8 cellular contexts compared by ENCODE assay signal in the genomic region with DNA sequence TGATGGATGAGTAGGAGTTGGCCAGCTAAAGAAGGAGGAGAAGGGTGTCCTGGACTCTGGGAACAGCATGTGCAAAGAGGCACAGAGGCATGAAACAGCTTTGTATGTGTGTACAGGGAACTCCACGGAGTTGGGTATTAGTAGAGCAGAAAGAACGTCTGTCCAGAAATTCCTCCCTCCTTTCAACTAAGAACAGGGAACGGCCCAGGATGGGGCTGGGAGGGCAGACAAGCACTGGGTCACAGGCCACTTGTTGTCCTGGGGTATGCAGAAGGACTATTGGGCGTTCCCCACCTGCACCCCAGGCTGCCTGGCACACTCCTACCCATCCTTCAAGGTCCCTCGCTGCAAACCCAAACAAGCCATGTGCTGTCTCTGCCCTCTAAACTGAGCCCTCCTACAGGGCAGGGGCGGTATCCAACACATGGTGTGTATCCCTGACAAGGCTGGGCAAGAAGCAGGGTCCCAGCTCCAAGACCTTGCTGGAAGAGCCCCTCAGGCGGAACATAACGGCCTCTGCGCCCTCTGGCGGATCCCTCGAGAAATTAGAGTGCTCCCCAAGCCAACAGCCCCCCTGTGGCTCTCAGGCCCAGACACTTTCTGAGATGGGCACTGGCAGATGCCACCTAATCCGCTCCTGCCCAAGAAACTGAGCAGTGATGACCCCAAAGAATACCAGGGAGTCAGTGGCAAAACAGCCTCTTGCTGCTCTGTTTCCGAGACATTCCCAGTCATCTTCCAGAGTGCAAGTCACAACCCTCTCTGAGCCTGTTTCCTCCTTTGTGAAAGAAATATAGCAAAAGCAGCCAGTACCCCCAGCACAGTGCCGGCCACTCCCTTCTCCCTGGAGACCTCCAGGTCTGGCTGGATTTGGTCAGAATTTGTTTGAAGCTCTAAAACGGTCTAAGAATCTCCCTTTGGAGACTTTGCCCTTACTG. TPM values are rescaled to one million over a fixed set of nuclear protein-coding genes. Genes with fewer than 3 reads are reported as not detected.
DNase-seq lines count a peak whose midpoint lies in the region; ATAC-seq and TF ChIP-seq lines count a peak whose summit lies in the region.

No MANE protein-coding gene starts in this region.

- TF ChIP-seq CTCF in GM10248 (IDR thresholded peaks at IDR 0.05; ENCODE audit: control extremely low read depth, extremely low read depth, low read depth, missing control alignments) = peak; percentile 81
- peak; percentile 66 for TF ChIP-seq CTCF in NB4 (IDR thresholded peaks at IDR 0.05; ENCODE audit: low read depth, low read length)
- peak; percentile 74 for TF ChIP-seq CTCF in neural crest cell (conservative IDR thresholded peaks at IDR 0.05)

- H3K4me3 Mint-ChIP-seq in activated CD4-positive, alpha-beta memory T cell treated with anti-CD3 and anti-CD28 coated beads for 36 hours = no peak overlapping the region
- peak overlapping the region; percentile 61 for H3K4me3 Mint-ChIP-seq in effector memory CD8-positive, alpha-beta T cell
- H3K4me3 Mint-ChIP-seq in neural crest cell = peak overlapping the region; percentile 59

- peaks cover 55% of the 10 kb centered on the region for H3K27me3 Mint-ChIP-seq in activated CD4-positive, alpha-beta memory T cell treated with anti-CD3 and anti-CD28 coated beads for 36 hours
- H3K27me3 Mint-ChIP-seq in effector memory CD8-positive, alpha-beta T cell = peaks cover 63 to 94% of the 10 kb centered on the region in 2 donors
- H3K27me3 Mint-ChIP-seq in neural crest cell (ENCODE audit: low read depth) = peaks cover 81% of the 10 kb centered on the region

- peaks cover 27% of the 10 kb centered on the region for H3K4me1 Mint-ChIP-seq in activated CD4-positive, alpha-beta memory T cell treated with anti-CD3 and anti-CD28 coated beads for 36 hours (ENCODE audit: low read depth)
- peaks cover 8 to 22% of the 10 kb centered on the region in 2 donors for H3K4me1 Mint-ChIP-seq in effector memory CD8-positive, alpha-beta T cell (ENCODE audit: low read depth in 2 of 2)
- peaks cover 13% of the 10 kb centered on the region for H3K4me1 Mint-ChIP-seq in neural crest cell

- CTCF ChIA-PET in GM10248 (lab: Yijun Ruan, JAX) = interaction anchor here (0.7 to 4.9 kb wide), 30 partner anchors 11 to 459 kb away, joined by 3 to 77 read pairs (median 3); a partner anchor contains a TSS
- CTCF ChIA-PET in activated CD4-positive, alpha-beta memory T cell treated with anti-CD3 and anti-CD28 coated beads for 36 hours (lab: Charles Lee) = interaction anchor here (0.6 to 7.3 kb wide), 21 partner anchors 10 to 168 kb away, joined by 3 to 68 read pairs (median 4); a partner anchor contains a TSS

- peaks cover 4% of the 10 kb centered on the region for H3K9me3 Mint-ChIP-seq in activated CD4-positive, alpha-beta memory T cell treated with anti-CD3 and anti-CD28 coated beads for 36 hours
- H3K9me3 Mint-ChIP-seq in effector memory CD8-positive, alpha-beta T cell = no peaks in the 10 kb centered on the region
- no peaks in the 10 kb centered on the region for H3K9me3 Mint-ChIP-seq in neural crest cell

- DNase-seq in GM10248 (ENCODE audit: extremely low spot score) = peak; percentile 78
- peak; percentile 68 for DNase-seq in NB4 (ENCODE audit: low read depth)
- peak; percentile 66 for DNase-seq in activated CD4-positive, alpha-beta memory T cell treated with anti-CD3 and anti-CD28 coated beads for 36 hours
- DNase-seq in effector memory CD8-positive, alpha-beta T cell = peak; percentile 45 to 54 (median 51)
- peak; percentile 73 for DNase-seq in neural crest cell (ENCODE audit: low read depth, low spot score)
- no peak for DNase-seq in amniotic stem cell (lab: John Stamatoyannopoulos, UW)

- H3K27ac Mint-ChIP-seq in activated CD4-positive, alpha-beta memory T cell treated with anti-CD3 and anti-CD28 coated beads for 36 hours = no peak overlapping the region
- no peak overlapping the region for H3K27ac Mint-ChIP-seq in effector memory CD8-positive, alpha-beta T cell
- no peak overlapping the region for H3K27ac Mint-ChIP-seq in neural crest cell (ENCODE audit: unreplicated experiment)

- POLR2A ChIA-PET in GM10248 (lab: Yijun Ruan, JAX) = no interaction called here
- POLR2A ChIA-PET in activated CD4-positive, alpha-beta memory T cell treated with anti-CD3 and anti-CD28 coated beads for 36 hours (lab: Charles Lee) = no interaction called here

- ATAC-seq in effector memory CD8-positive, alpha-beta T cell (replicated peaks) = peak; percentile 62
- ATAC-seq in GM18861 (IDR thresholded peaks at IDR 0.05; ENCODE audit: unreplicated experiment) = no peak
- no peak for ATAC-seq in GM21390 (IDR thresholded peaks at IDR 0.05; ENCODE audit: unreplicated experiment)

- TF ChIP-seq POLR2A in NB4 (IDR thresholded peaks at IDR 0.05; ENCODE audit: extremely low read depth, insufficient read length) = no peak

- intact Hi-C loops in activated CD4-positive, alpha-beta memory T cell treated with anti-CD3 and anti-CD28 coated beads for 36 hours (cut with micrococcal nuclease) = no loop called here

- H3K36me3 Mint-ChIP-seq in activated CD4-positive, alpha-beta memory T cell treated with anti-CD3 and anti-CD28 coated beads for 36 hours = peaks cover 4% of the 10 kb centered on the region
- H3K36me3 Mint-ChIP-seq in effector memory CD8-positive, alpha-beta T cell (ENCODE audit: insufficient read depth) = peaks cover 3% of the 10 kb centered on the region
- no peaks in the 10 kb centered on the region for H3K36me3 Mint-ChIP-seq in neural crest cell (ENCODE audit: low read depth)

- H3K4me3 ChIP-seq in NB4 (ENCODE audit: low read depth, low read length) = no peak overlapping the region

RNA-seq across cellular contexts. Expression of a gene that starts 1.6 kb away (rescaled TPM):
- total RNA-seq in activated CD4-positive, alpha-beta memory T cell treated with anti-CD3 and anti-CD28 coated beads for 36 hours = under 1 TPM; 0.39 to 0.57 TPM
- total RNA-seq in neural crest cell = 0.09 and 0.27 TPM in 2 replicates

RNA-seq across cellular contexts. Expression of a gene that starts 57.3 kb away (rescaled TPM):
- 100 to 1,000 TPM; 101 to 106 TPM for total RNA-seq in activated CD4-positive, alpha-beta memory T cell treated with anti-CD3 and anti-CD28 coated beads for 36 hours
- total RNA-seq in neural crest cell = 3.2 and 4.7 TPM in 2 replicates

Comparison
In these comparisons a context has a peak if more than half of its experiments do, and no peak if none do; other contexts are left out.
1. RNA of a gene that starts 57.3 kb away (total RNA-seq): 101 to 106 TPM in activated CD4-positive, alpha-beta memory T cell treated with anti-CD3 and anti-CD28 coated beads for 36 hours; 3.2 to 4.7 TPM in neural crest cell; every median in the first group is over 10 times any median in the second.
2. Peak in every context shown above with its lines, with median percentiles within 50 percentile points of each other: CTCF ChIP-seq.